21 cellular contexts compared by ENCODE assay signal in genomic region chr15:66169023-66169422, GRCh38.
DNase-seq lines count a peak whose midpoint lies in the region; ATAC-seq and TF ChIP-seq lines count a peak whose summit lies in the region.
"Had no signal": no experiment of that assay in that cellular context is flagged by ENCODE, and none has a peak within 500 bp of the region (broad histone marks: within the 10 kb centered on the region; RNA-seq: fewer than 3 reads in every experiment).

No MANE protein-coding gene starts in this region.

- intact Hi-C loops in activated CD8-positive, alpha-beta T cell treated with anti-CD3 and anti-CD28 coated beads for 36 hours (cut with micrococcal nuclease), result no loop called here

- H3K27ac Mint-ChIP-seq in activated CD8-positive, alpha-beta T cell treated with anti-CD3 and anti-CD28 coated beads for 36 hours, result no peak overlapping the region
- H3K27ac Mint-ChIP-seq: GM23338; stimulated activated naive CD8-positive, alpha-beta T cell treated with anti-CD3 and anti-CD28 coated beads, Interleukin-15, amount 100 ng/mL, for 72 hours; T-helper 1 cell treated with Interleukin-12 subunit alpha and Interleukin-12 subunit beta and Interleukin-4 antibody, amounts not matched to agents 30 μg/mL and 1 μg/mL, for 36 hours had no signal

- no peaks in the 10 kb centered on the region for H3K27me3 Mint-ChIP-seq in activated CD8-positive, alpha-beta T cell treated with anti-CD3 and anti-CD28 coated beads for 36 hours

- no peaks in the 10 kb centered on the region for H3K9me3 Mint-ChIP-seq in activated CD8-positive, alpha-beta T cell treated with anti-CD3 and anti-CD28 coated beads for 36 hours
- H3K9me3 Mint-ChIP-seq: GM23338; stimulated activated naive CD8-positive, alpha-beta T cell treated with anti-CD3 and anti-CD28 coated beads, Interleukin-15, amount 100 ng/mL, for 72 hours; T-helper 1 cell treated with Interleukin-12 subunit alpha and Interleukin-12 subunit beta and Interleukin-4 antibody, amounts not matched to agents 30 μg/mL and 1 μg/mL, for 36 hours had no signal

- TF ChIP-seq POLR2A in erythroblast (IDR thresholded peaks at IDR 0.05; ENCODE audit: low read length), result no peak

- H3K36me3 Mint-ChIP-seq in activated CD8-positive, alpha-beta T cell treated with anti-CD3 and anti-CD28 coated beads for 36 hours (ENCODE audit: low read depth), result no peaks in the 10 kb centered on the region

- POLR2A ChIA-PET in activated CD8-positive, alpha-beta T cell treated with anti-CD3 and anti-CD28 coated beads for 36 hours (lab: Charles Lee), result no interaction called here

- ATAC-seq in activated CD8-positive, alpha-beta T cell treated with anti-CD3 and anti-CD28 coated beads for 36 hours, result no peak
- no peak for ATAC-seq in HG03565 (IDR thresholded peaks at IDR 0.05; ENCODE audit: unreplicated experiment)
- ATAC-seq: GM23338; stimulated activated naive CD8-positive, alpha-beta T cell treated with anti-CD3 and anti-CD28 coated beads, Interleukin-15, amount 100 ng/mL, for 72 hours had no signal

- no peaks in the 10 kb centered on the region for H3K4me1 Mint-ChIP-seq in activated CD8-positive, alpha-beta T cell treated with anti-CD3 and anti-CD28 coated beads for 36 hours (ENCODE audit: low read depth)
- H3K4me1 Mint-ChIP-seq: stimulated activated naive CD8-positive, alpha-beta T cell treated with anti-CD3 and anti-CD28 coated beads, Interleukin-15, amount 100 ng/mL, for 72 hours had no signal

- CTCF ChIA-PET in activated CD8-positive, alpha-beta T cell treated with anti-CD3 and anti-CD28 coated beads for 36 hours (lab: Charles Lee), result no interaction called here

- no peak for TF ChIP-seq CTCF in activated CD8-positive, alpha-beta T cell treated with anti-CD3 and anti-CD28 coated beads for 36 hours (IDR thresholded peaks at IDR 0.05)

- H3K4me3 Mint-ChIP-seq in activated CD8-positive, alpha-beta T cell treated with anti-CD3 and anti-CD28 coated beads for 36 hours, result no peak overlapping the region
- H3K4me3 Mint-ChIP-seq: GM23338; stimulated activated naive CD8-positive, alpha-beta T cell treated with anti-CD3 and anti-CD28 coated beads, Interleukin-15, amount 100 ng/mL, for 72 hours; T-helper 1 cell treated with Interleukin-12 subunit alpha and Interleukin-12 subunit beta and Interleukin-4 antibody, amounts not matched to agents 30 μg/mL and 1 μg/mL, for 36 hours had no signal

- DNase-seq in DMS79 treated with DMSO at 0.1 percent for 48 hours (lab: John Stamatoyannopoulos, UW), result peak; percentile 1
- no peak for DNase-seq in DMS79 (lab: John Stamatoyannopoulos, UW)
- DNase-seq in NCI-H446 treated with DMSO at 0.1 percent for 48 hours (lab: John Stamatoyannopoulos, UW), result peak; percentile 18
- DNase-seq in activated CD8-positive, alpha-beta T cell treated with anti-CD3 and anti-CD28 coated beads for 36 hours, result peak; percentile 7
- peak; percentile 49 for DNase-seq in retina
- DNase-seq in erythroblast (lab: John Stamatoyannopoulos, UW), result no peak
- DNase-seq in activated T-cell treated with anti-CD3 and anti-CD28 coated beads, Interleukin-2, amount 50 U/mL, for 48 hours, result no peak
- DNase-seq: activated CD4-positive, alpha-beta T cell treated with anti-CD3 and anti-CD28 coated beads, Interleukin-2, amount 50 U/mL, for 4 hours; activated naive CD4-positive, alpha-beta T cell; effector CD8-positive, alpha-beta T cell; GDM1; mammary epithelial cell; NCI-H2029 treated with DMSO at 0.1 percent for 48 hours; NCI-H748 treated with DMSO at 0.1 percent for 48 hours; small intestine; stimulated activated CD4-positive, alpha-beta T cell treated with anti-CD3 and anti-CD28 coated beads, Interleukin-2, amount 100 ng/mL, for 48 hours; stimulated activated naive CD8-positive, alpha-beta T cell treated with anti-CD3 and anti-CD28 coated beads, Interleukin-15, amount 100 ng/mL, for 72 hours; transverse colon had no signal

Comparison
In these comparisons a context has a peak if more than half of its experiments do, and no peak if none do; other contexts are left out.
1. DNase-seq: peak in DMS79 treated with DMSO at 0.1 percent for 48 hours (single experiment), NCI-H446 treated with DMSO at 0.1 percent for 48 hours (single experiment), activated CD8-positive, alpha-beta T cell treated with anti-CD3 and anti-CD28 coated beads for 36 hours (single experiment) and retina (single experiment); none in DMS79 (single experiment), erythroblast (0 of 2) and activated T-cell treated with anti-CD3 and anti-CD28 coated beads, Interleukin-2, amount 50 U/mL, for 48 hours (0 of 2).